Comparison of ENCODE assay signal across 11 cellular contexts in genomic region chr17:82358467-82359350, GRCh38. TPM values are rescaled to one million over a fixed set of nuclear protein-coding genes. Genes with fewer than 3 reads are reported as not detected.
DNase-seq lines count a peak whose midpoint lies in the region; ATAC-seq and TF ChIP-seq lines count a peak whose summit lies in the region.
"Had no signal": no experiment of that assay in that cellular context is flagged by ENCODE, and none has a peak within 500 bp of the region (broad histone marks: within the 10 kb centered on the region; RNA-seq: fewer than 3 reads in every experiment).

TSS of gene TEX19 (plus strand) at chr17:82359247. CDS start at chr17:82362151, 2,904 bp downstream.

- no peak for TF ChIP-seq CTCF in MM.1S (IDR thresholded peaks at IDR 0.05; ENCODE audit: low read length)
- no peak for TF ChIP-seq CTCF in transverse colon (IDR thresholded peaks at IDR 0.05)

- peak within 1 kb of the TSS; percentile 16 for H3K27ac Mint-ChIP-seq in T-helper 1 cell treated with Interleukin-12 subunit alpha and Interleukin-12 subunit beta and Interleukin-4 antibody, amounts not matched to agents 30 μg/mL and 1 μg/mL, for 36 hours

- H3K4me1 Mint-ChIP-seq in activated T-cell treated with anti-CD3 and anti-CD28 coated beads, Interleukin-2, amount 50 U/mL, for 4 hours (ENCODE audit: low read depth): peaks cover 8% of the 10 kb centered on the region
- peaks cover 8% of the 10 kb centered on the region for H3K4me1 Mint-ChIP-seq in T-helper 1 cell treated with Interleukin-12 subunit alpha and Interleukin-12 subunit beta and Interleukin-4 antibody, amounts not matched to agents 30 μg/mL and 1 μg/mL, for 36 hours (ENCODE audit: low read depth)

- no peaks in the 10 kb centered on the region for H3K9me3 ChIP-seq in MM.1S (replicated peaks; ENCODE audit: insufficient read depth, low read length)
- no peaks in the 10 kb centered on the region for H3K9me3 ChIP-seq in transverse colon
- H3K9me3 ChIP-seq: HAP-1 had no signal

- no peak within 1 kb of the TSS for H3K4me3 ChIP-seq in MM.1S (ENCODE audit: low read length)
- H3K4me3 ChIP-seq in transverse colon: no peak within 1 kb of the TSS
- H3K4me3 ChIP-seq: HAP-1 had no signal

- WGBS in transverse colon (ENCODE audit: low coverage in 1 of 2), 2 donors: 60 to 64% methylated on average over 10 to 21 of the region's 21 CpGs

- no peaks in the 10 kb centered on the region for H3K9me2 ChIP-seq in MM.1S (replicated peaks; ENCODE audit: insufficient read depth, low read length)

- intact Hi-C loops in transverse colon (cut with DNase I; ENCODE audit: low total_unique reads): loop anchor here (5.0 kb wide), 1 partner anchor 54 kb away; no protein-coding TSS in a partner anchor

- H3K4me3 Mint-ChIP-seq in activated T-cell treated with anti-CD3 and anti-CD28 coated beads, Interleukin-2, amount 50 U/mL, for 4 hours: peak within 1 kb of the TSS; percentile 2
- H3K4me3 Mint-ChIP-seq in T-helper 1 cell treated with Interleukin-12 subunit alpha and Interleukin-12 subunit beta and Interleukin-4 antibody, amounts not matched to agents 30 μg/mL and 1 μg/mL, for 36 hours: no peak within 1 kb of the TSS

- no peaks in the 10 kb centered on the region for H3K79me2 ChIP-seq in MM.1S (ENCODE audit: low read length)

- H3K4me1 ChIP-seq in MM.1S (ENCODE audit: low read length) (peaks cover 36% of the 10 kb centered on the region), transverse colon (no peaks in the 10 kb centered on the region)

- H3K27me3 ChIP-seq in MM.1S (replicated peaks; ENCODE audit: insufficient read depth, low read length) (no peaks in the 10 kb centered on the region), transverse colon (peaks cover 38% of the 10 kb centered on the region)

- no peak within 1 kb of the TSS for H2AFZ ChIP-seq in MM.1S (ENCODE audit: low read length)

- in situ Hi-C loops in transverse colon (cut with MboI; ENCODE audit: low pct_ligation_motif_present in 1 of 4, low pct_unique_long_range_greater_than_20kb in 1 of 4, low sequenced_read_pairs in 3 of 4): loop anchor here in 2 of 4 donors (5.0 to 10.0 kb wide), 3 partner anchors 49 to 196 kb away; partner anchors contain the start of genes HEXD (in 1 of the 2) and OGFOD3 (in 1 of the 2)

- no peaks in the 10 kb centered on the region for H4K20me1 ChIP-seq in MM.1S (ENCODE audit: insufficient read depth, low read length)

- H3K27me3 Mint-ChIP-seq in activated T-cell treated with anti-CD3 and anti-CD28 coated beads, Interleukin-2, amount 50 U/mL, for 4 hours (ENCODE audit: low read depth): peaks cover 14% of the 10 kb centered on the region
- H3K27me3 Mint-ChIP-seq in T-helper 1 cell treated with Interleukin-12 subunit alpha and Interleukin-12 subunit beta and Interleukin-4 antibody, amounts not matched to agents 30 μg/mL and 1 μg/mL, for 36 hours (ENCODE audit: low read depth): peaks cover 12% of the 10 kb centered on the region

- H3K27ac ChIP-seq in MM.1S (ENCODE audit: low read length) (no peak within 1 kb of the TSS), transverse colon (no peak within 1 kb of the TSS)

- ATAC-seq in activated T-cell treated with anti-CD3 and anti-CD28 coated beads, Interleukin-2, amount 50 U/mL, for 4 hours: peak; percentile 51 to 62
- ATAC-seq in GM21619 (IDR thresholded peaks at IDR 0.05; ENCODE audit: unreplicated experiment) (no peak), GM18858 (IDR thresholded peaks at IDR 0.05; ENCODE audit: unreplicated experiment) (no peak)

- DNase-seq in activated T-cell treated with anti-CD3 and anti-CD28 coated beads, Interleukin-2, amount 50 U/mL, for 4 hours: no peak
- no peak for DNase-seq in activated T-cell treated with anti-CD3 and anti-CD28 coated beads, Interleukin-2, amount 50 U/mL, for 48 hours
- DNase-seq in MM.1S (peak; percentile 43), renal cortical epithelial cell (ENCODE audit: low read depth) (peak; percentile 34), transverse colon (no peak)
- DNase-seq: GDM1, midbrain had no signal

- peak within 1 kb of the TSS; percentile 13; the same call in 1 of the 2 replicates for H3K4me2 ChIP-seq in MM.1S (ENCODE audit: low read depth, low read length)

- no peaks in the 10 kb centered on the region for H3K9me3 Mint-ChIP-seq in activated T-cell treated with anti-CD3 and anti-CD28 coated beads, Interleukin-2, amount 50 U/mL, for 4 hours
- H3K9me3 Mint-ChIP-seq in T-helper 1 cell treated with Interleukin-12 subunit alpha and Interleukin-12 subunit beta and Interleukin-4 antibody, amounts not matched to agents 30 μg/mL and 1 μg/mL, for 36 hours: no peaks in the 10 kb centered on the region

- TF ChIP-seq EP300 in transverse colon (IDR thresholded peaks at IDR 0.05; ENCODE audit: low read depth): no peak

- H3F3A ChIP-seq in MM.1S (ENCODE audit: insufficient read depth, low read length): peaks cover 9% of the 10 kb centered on the region

- no peaks in the 10 kb centered on the region for H3K36me3 ChIP-seq in MM.1S (replicated peaks; ENCODE audit: insufficient read depth, low read length)
- H3K36me3 ChIP-seq in transverse colon: no peaks in the 10 kb centered on the region
- H3K36me3 ChIP-seq: HAP-1 had no signal

- H3K36me3 Mint-ChIP-seq in activated T-cell treated with anti-CD3 and anti-CD28 coated beads, Interleukin-2, amount 50 U/mL, for 4 hours (ENCODE audit: insufficient read depth): no peaks in the 10 kb centered on the region
- no peaks in the 10 kb centered on the region for H3K36me3 Mint-ChIP-seq in T-helper 1 cell treated with Interleukin-12 subunit alpha and Interleukin-12 subunit beta and Interleukin-4 antibody, amounts not matched to agents 30 μg/mL and 1 μg/mL, for 36 hours (ENCODE audit: low read depth)

- TF ChIP-seq POLR2A in transverse colon (IDR thresholded peaks at IDR 0.05): no peak

- H3K9ac ChIP-seq in MM.1S (ENCODE audit: low read length): no peak within 1 kb of the TSS

RNA-seq across cellular contexts. Expression of gene TEX19, which starts in this region (rescaled TPM):
- under 1 TPM; 0.16 to 0.38 (median 0.25) TPM for total RNA-seq in activated T-cell treated with anti-CD3 and anti-CD28 coated beads, Interleukin-2, amount 50 U/mL, for 4 hours
- total RNA-seq in renal cortical epithelial cell (0.05 TPM in 1 of 2 replicates, not detected in the other), transverse colon (not detected)

Comparison
In these comparisons a context has a peak if more than half of its experiments do, and no peak if none do; other contexts are left out.
1. Peak in ATAC-seq in activated T-cell treated with anti-CD3 and anti-CD28 coated beads, Interleukin-2, amount 50 U/mL, for 4 hours; RNA of the gene not detected or under 1 TPM.
2. Peak in DNase-seq in renal cortical epithelial cell; RNA of the gene not detected or under 1 TPM.